Comparison of ENCODE assay signal across 1 cellular context in genomic region chr6:151100326-151100725, GRCh38.
TF ChIP-seq lines count a peak whose summit lies in the region.

No MANE protein-coding gene starts in this region.

TF ChIP-seq in K562, 482 proteins besides CTCF, POLR2A, EP300 and RAD21 (continued from another document and continues in another):
- 0 out of 2 replicates have a peak, but pooled peaks have one; percentile 17 for TF ChIP-seq ZBTB2 (IDR thresholded peaks at IDR 0.05)
- TF ChIP-seq ZFX (CRISPR knock-in tag; IDR thresholded peaks at IDR 0.05), result no peak; the same call in 1 of the 2 replicates
- no peak for TF ChIP-seq ZNF695 (CRISPR knock-in tag; IDR thresholded peaks at IDR 0.05)
- TF ChIP-seq HNRNPLL (IDR thresholded peaks at IDR 0.05; ENCODE audit: low read depth, low read length, poor library complexity, severe bottlenecking), result no peak
- TF ChIP-seq CREM (IDR thresholded peaks at IDR 0.05; ENCODE audit: low read depth), result no peak
- peak; percentile 86 for TF ChIP-seq ARID1B (IDR thresholded peaks at IDR 0.05)
- TF ChIP-seq SFPQ (IDR thresholded peaks at IDR 0.05; ENCODE audit: low read depth, low read length), result no peak
- TF ChIP-seq TBP (optimal IDR thresholded peaks at IDR 0.05; ENCODE audit: low read depth, low read length), result no peak
- no peak for TF ChIP-seq RBM22 (IDR thresholded peaks at IDR 0.05; ENCODE audit: low read depth, low read length, poor library complexity, severe bottlenecking)
- no peak for TF ChIP-seq NFE2L1 (tag; IDR thresholded peaks at IDR 0.05; ENCODE audit: borderline replicate concordance, low read depth)
- peak; percentile 82 for TF ChIP-seq GATA2 (CRISPR knock-in tag; IDR thresholded peaks at IDR 0.05)
- peak in 1 of 2 experiments; percentile 46; a peak in 1 of 4 replicates for TF ChIP-seq HDAC1 (IDR thresholded peaks at IDR 0.05)
- no peak for TF ChIP-seq NUFIP1 (IDR thresholded peaks at IDR 0.05; ENCODE audit: partially characterized antibody)
- TF ChIP-seq ZNF263 (CRISPR knock-in tag; IDR thresholded peaks at IDR 0.05; ENCODE audit: borderline replicate concordance), result no peak
- no peak for TF ChIP-seq HDAC3 (IDR thresholded peaks at IDR 0.05; ENCODE audit: borderline replicate concordance, partially characterized antibody)
- TF ChIP-seq NFYB (IDR thresholded peaks at IDR 0.05; ENCODE audit: extremely low read depth, insufficient read length), result no peak
- TF ChIP-seq BCL6 (CRISPR knock-in tag; IDR thresholded peaks at IDR 0.05), result no peak
- peak; percentile 89 for TF ChIP-seq CBFA2T2 (conservative IDR thresholded peaks at IDR 0.05)
- TF ChIP-seq ERF (CRISPR knock-in tag; IDR thresholded peaks at IDR 0.05), result no peak
- no peak for TF ChIP-seq NFE2 (IDR thresholded peaks at IDR 0.05; ENCODE audit: low read depth)
- no peak for TF ChIP-seq SMAD1 (IDR thresholded peaks at IDR 0.05; ENCODE audit: low read depth, low read length, partially characterized antibody)
- TF ChIP-seq SOX6 (IDR thresholded peaks at IDR 0.05), result 0 out of 2 replicates have a peak, but pooled peaks have one; percentile 54
- TF ChIP-seq C11orf30 (IDR thresholded peaks at IDR 0.05; ENCODE audit: low read depth), result peak; percentile 70
- no peak for TF ChIP-seq TARDBP (IDR thresholded peaks at IDR 0.05)
- peak; percentile 85 for TF ChIP-seq ZNF316 (IDR thresholded peaks at IDR 0.05)
- TF ChIP-seq JUN (IDR thresholded peaks at IDR 0.05; ENCODE audit: borderline replicate concordance, low read depth, low read length), result no peak
- TF ChIP-seq JUN (CRISPR knock-in tag; IDR thresholded peaks at IDR 0.05; ENCODE audit: borderline replicate concordance), result no peak
- TF ChIP-seq VEZF1 (CRISPR knock-in tag; IDR thresholded peaks at IDR 0.05), result no peak
- peak; percentile 31; the same call in 1 of the 2 replicates for TF ChIP-seq MAFK (IDR thresholded peaks at IDR 0.05; ENCODE audit: low read length)
- no peak for TF ChIP-seq FOXA3 (CRISPR knock-in tag; conservative IDR thresholded peaks at IDR 0.05 in 1 of 2, IDR thresholded peaks at IDR 0.05 in 1 of 2)
- TF ChIP-seq SMAD2 (IDR thresholded peaks at IDR 0.05; ENCODE audit: low read depth, low read length), result no peak
- TF ChIP-seq ZNF57 (CRISPR knock-in tag; IDR thresholded peaks at IDR 0.05), result no peak
- peak; percentile 38 to 60; a peak in 1 of 4 replicates for TF ChIP-seq TRIM24 (IDR thresholded peaks at IDR 0.05)
- no peak for TF ChIP-seq STAT5B (CRISPR knock-in tag; IDR thresholded peaks at IDR 0.05)
- no peak for TF ChIP-seq TBL1XR1 (IDR thresholded peaks at IDR 0.05; ENCODE audit: low read length in 2 of 2)
- TF ChIP-seq ZNF644 (tag; IDR thresholded peaks at IDR 0.05; ENCODE audit: low read depth), result no peak
- peak; percentile 77 for TF ChIP-seq KLF16 (IDR thresholded peaks at IDR 0.05)
- TF ChIP-seq TCF3 (CRISPR knock-in tag; IDR thresholded peaks at IDR 0.05), result peak; percentile 89
- no peak for TF ChIP-seq HIVEP1 (CRISPR knock-in tag; IDR thresholded peaks at IDR 0.05)
- TF ChIP-seq GABPB1 (CRISPR knock-in tag; IDR thresholded peaks at IDR 0.05), result no peak
- peak; percentile 49; the same call in 1 of the 2 replicates for TF ChIP-seq PML (IDR thresholded peaks at IDR 0.05; ENCODE audit: low read length)
- peak; percentile 81 for TF ChIP-seq NCOR1 (IDR thresholded peaks at IDR 0.05)
- TF ChIP-seq ZNF232 (CRISPR knock-in tag; IDR thresholded peaks at IDR 0.05), result no peak
- peak; percentile 73; the same call in 1 of the 2 replicates for TF ChIP-seq MTA2 (IDR thresholded peaks at IDR 0.05; ENCODE audit: low read depth)
- TF ChIP-seq NBN (IDR thresholded peaks at IDR 0.05; ENCODE audit: low read depth), result no peak
- peak; percentile 82 for TF ChIP-seq TAL1 (IDR thresholded peaks at IDR 0.05)
- no peak for TF ChIP-seq ZNF444 (CRISPR knock-in tag; IDR thresholded peaks at IDR 0.05)
- TF ChIP-seq MAFG (tag; conservative IDR thresholded peaks at IDR 0.05), result peak; percentile 64
- peak; percentile 69 to 87 for TF ChIP-seq RCOR1 (IDR thresholded peaks at IDR 0.05; ENCODE audit: borderline replicate concordance in 1 of 2, low read depth in 2 of 2, low read length in 2 of 2)
- no peak for TF ChIP-seq TSHZ1 (CRISPR knock-in tag; IDR thresholded peaks at IDR 0.05)
- TF ChIP-seq LEF1 (IDR thresholded peaks at IDR 0.05), result no peak
- no peak for TF ChIP-seq NR1H2 (CRISPR knock-in tag; IDR thresholded peaks at IDR 0.05)
- TF ChIP-seq MTA1 (IDR thresholded peaks at IDR 0.05; ENCODE audit: borderline replicate concordance), result no peak
- no peak for TF ChIP-seq THRA (IDR thresholded peaks at IDR 0.05)
- peak in 1 of 2 experiments; percentile 58; a peak in 1 of 4 replicates for TF ChIP-seq ARNT (IDR thresholded peaks at IDR 0.05)
- no peak for TF ChIP-seq ZFP1 (CRISPR knock-in tag; IDR thresholded peaks at IDR 0.05)
- no peak for TF ChIP-seq E2F6 (IDR thresholded peaks at IDR 0.05; ENCODE audit: borderline replicate concordance in 1 of 2, extremely low read depth in 1 of 2, insufficient read depth in 1 of 2, insufficient read length in 1 of 2, low read depth in 1 of 2, low read length in 1 of 2, poor library complexity in 1 of 2, severe bottlenecking in 1 of 2)
- no peak for TF ChIP-seq ZBTB5 (IDR thresholded peaks at IDR 0.05)
- TF ChIP-seq MAFF (IDR thresholded peaks at IDR 0.05; ENCODE audit: low read length), result peak; percentile 47
- no peak for TF ChIP-seq ATF6 (CRISPR knock-in tag; IDR thresholded peaks at IDR 0.05)
- TF ChIP-seq YY1 (IDR thresholded peaks at IDR 0.05; ENCODE audit: borderline replicate concordance in 1 of 3, control insufficient read depth in 1 of 3, extremely low read depth in 1 of 3, insufficient read depth in 3 of 3, insufficient read length in 1 of 3, insufficient replicate concordance in 2 of 3, low read depth in 1 of 3, low read length in 2 of 3), result no peak
- TF ChIP-seq CBFA2T3 (IDR thresholded peaks at IDR 0.05), result peak; percentile 94
- peak; percentile 81 for TF ChIP-seq SMARCA4 (IDR thresholded peaks at IDR 0.05)
- no peak for TF ChIP-seq ESRRA (IDR thresholded peaks at IDR 0.05; ENCODE audit: borderline replicate concordance, low read depth)
- TF ChIP-seq FOXM1 (IDR thresholded peaks at IDR 0.05; ENCODE audit: low read depth), result peak; percentile 50; the same call in 1 of the 2 replicates
- no peak for TF ChIP-seq FOXM1 (CRISPR knock-in tag; IDR thresholded peaks at IDR 0.05; ENCODE audit: low read depth)
